ENCODE assay signal across 1 cellular context in genomic region chr10:79295593-79295992, GRCh38.
TF ChIP-seq lines count a peak whose summit lies in the region.

No MANE protein-coding gene starts in this region.

TF ChIP-seq in SK-N-SH treated with all-trans-retinoic acid at 6 μM for 48 hours, 23 proteins besides CTCF, POLR2A, EP300 and RAD21 (continued from another document):
- TF ChIP-seq TCF4 (CRISPR knock-in tag; IDR thresholded peaks at IDR 0.05; ENCODE audit: borderline replicate concordance): no peak
- no peak for TF ChIP-seq GLIS3 (CRISPR knock-in tag; IDR thresholded peaks at IDR 0.05)
- no peak for TF ChIP-seq ZNF8 (CRISPR knock-in tag; IDR thresholded peaks at IDR 0.05)
- TF ChIP-seq RARB (CRISPR knock-in tag; IDR thresholded peaks at IDR 0.05): no peak
- TF ChIP-seq CSDC2 (CRISPR knock-in tag; IDR thresholded peaks at IDR 0.05): no peak
- TF ChIP-seq ZC3H10 (CRISPR knock-in tag; IDR thresholded peaks at IDR 0.05): no peak
- no peak for TF ChIP-seq ZFP30 (CRISPR knock-in tag; IDR thresholded peaks at IDR 0.05)
